8 cellular contexts compared by ENCODE assay signal in the genomic region with DNA sequence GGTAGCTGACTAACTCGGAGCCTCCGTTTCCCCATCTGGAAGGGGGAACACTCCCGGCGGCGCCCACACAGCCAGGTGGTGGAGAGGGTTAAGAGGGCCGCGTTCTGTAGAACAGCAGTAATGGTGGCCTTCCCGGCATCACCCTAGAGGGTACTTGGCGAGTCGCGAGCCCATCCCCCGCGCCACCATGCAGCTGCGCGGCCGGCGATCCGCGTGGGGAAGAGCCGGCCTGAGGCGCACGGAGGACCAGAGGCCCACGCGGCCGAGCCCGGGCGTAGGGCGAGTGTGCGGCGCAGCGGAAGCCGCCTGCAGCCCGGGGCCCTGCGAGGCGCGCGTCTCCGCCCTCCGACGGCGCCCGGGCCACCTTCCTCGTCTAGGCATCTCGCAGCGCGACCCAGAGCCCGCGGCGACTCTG. TPM values are rescaled to one million over a fixed set of nuclear protein-coding genes. Genes with fewer than 3 reads are reported as not detected.
DNase-seq lines count a peak whose midpoint lies in the region; ATAC-seq and TF ChIP-seq lines count a peak whose summit lies in the region.

No MANE protein-coding gene starts in this region.

- DNase-seq in AG10803 (ENCODE audit: low read depth) (no peak), dermis blood vessel endothelial cell (peak; percentile 52), mesothelial cell of epicardium (ENCODE audit: low spot score in 2 of 2, unreplicated experiment in 2 of 2) (no peak), NCI-H1930 (lab: John Stamatoyannopoulos, UW) (no peak)
- DNase-seq in stimulated activated naive CD8-positive, alpha-beta T cell treated with anti-CD3 and anti-CD28 coated beads, Interleukin-15, Interleukin-2, amounts not matched to agents 100 U/mL and 50 U/mL, for 24 hours, result peak; percentile 49

- peak overlapping the region; percentile 90 for H3K4me3 Mint-ChIP-seq in mesothelial cell of epicardium

- H3K9me3 Mint-ChIP-seq in mesothelial cell of epicardium, result no peaks in the 10 kb centered on the region

- H3K4me1 Mint-ChIP-seq in mesothelial cell of epicardium, result peaks cover 36% of the 10 kb centered on the region

- no peaks in the 10 kb centered on the region for H3K36me3 Mint-ChIP-seq in mesothelial cell of epicardium

- peak overlapping the region; percentile 92 for H3K4me3 ChIP-seq in AG10803 (ENCODE audit: low read length)
- peak overlapping the region; percentile 85 for H3K4me3 ChIP-seq in WI38 (ENCODE audit: low read depth, low read length)

- no peak for TF ChIP-seq CTCF in AG10803 (conservative IDR thresholded peaks at IDR 0.05; ENCODE audit: low read length)
- no peak for TF ChIP-seq CTCF in WI38 (IDR thresholded peaks at IDR 0.05; ENCODE audit: low read depth, low read length)
- no peak for TF ChIP-seq CTCF in mesothelial cell of epicardium (IDR thresholded peaks at IDR 0.05; ENCODE audit: unreplicated experiment)

- ATAC-seq in GM19035 (IDR thresholded peaks at IDR 0.05; ENCODE audit: unreplicated experiment), result peak; percentile 54
- ATAC-seq in HG03175 (IDR thresholded peaks at IDR 0.05; ENCODE audit: unreplicated experiment), result peak; percentile 44
- ATAC-seq in stimulated activated naive CD8-positive, alpha-beta T cell treated with anti-CD3 and anti-CD28 coated beads, Interleukin-15, Interleukin-2, amounts not matched to agents 100 U/mL and 50 U/mL, for 24 hours, result peak; percentile 50

- H3K27me3 Mint-ChIP-seq in mesothelial cell of epicardium (ENCODE audit: low read depth), result no peaks in the 10 kb centered on the region

- peak overlapping the region; percentile 82 for H3K27ac Mint-ChIP-seq in mesothelial cell of epicardium

RNA-seq across cellular contexts. Expression of gene TKT, which starts 0.5 kb away (rescaled TPM):
- total RNA-seq in dermis blood vessel endothelial cell, result 297 and 647 TPM in 2 replicates
- 181 to 185 TPM (median 181 TPM) in 3 replicates for total RNA-seq in mesothelial cell of epicardium

Comparison
In these comparisons a context has a peak if more than half of its experiments do, and no peak if none do; other contexts are left out.
1. DNase-seq: peak in dermis blood vessel endothelial cell (single experiment) and stimulated activated naive CD8-positive, alpha-beta T cell treated with anti-CD3 and anti-CD28 coated beads, Interleukin-15, Interleukin-2, amounts not matched to agents 100 U/mL and 50 U/mL, for 24 hours (single experiment); none in AG10803 (single experiment), mesothelial cell of epicardium (0 of 2) and NCI-H1930 (0 of 2).
2. Peak in every context shown above with its lines, with median percentiles within 50 percentile points of each other: ATAC-seq.